Comparison of ENCODE assay signal across 20 cellular contexts in the genomic region with DNA sequence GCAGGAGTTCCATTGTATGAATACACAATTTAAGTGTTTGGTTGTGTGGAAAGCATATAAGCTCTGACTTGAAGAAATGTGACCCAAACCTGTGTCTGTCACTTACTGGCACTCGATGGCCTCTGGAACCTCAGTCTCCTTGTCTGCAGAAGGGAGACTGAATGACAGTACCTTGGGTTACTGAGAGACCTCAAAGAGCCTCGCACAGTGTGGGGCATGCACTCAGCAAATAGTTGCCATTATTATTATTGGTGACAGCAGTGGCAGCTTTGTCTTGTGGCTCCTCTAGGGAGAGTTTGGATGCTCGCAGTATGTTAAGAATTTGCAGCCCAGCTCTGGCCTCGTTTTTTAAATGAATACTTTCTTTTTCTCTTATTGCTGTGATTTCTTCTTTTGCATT.
"Had no signal": no experiment of that assay in that cellular context is flagged by ENCODE, and none has a peak within 500 bp of the region (broad histone marks: within the 10 kb centered on the region; RNA-seq: fewer than 3 reads in every experiment).

No MANE protein-coding gene starts in this region.

- H3K9me3 Mint-ChIP-seq: naive thymus-derived CD8-positive, alpha-beta T cell had no signal

- H3K9me3 ChIP-seq: colonic mucosa, heart left ventricle, mucosa of descending colon, pancreas, suprapubic skin, thyroid gland, upper lobe of left lung, uterus had no signal

- H3K27ac ChIP-seq: colonic mucosa, pancreas, suprapubic skin, thyroid gland, upper lobe of left lung had no signal

- H3K27me3 Mint-ChIP-seq: naive thymus-derived CD8-positive, alpha-beta T cell; progenitor cell of endocrine pancreas had no signal

- ATAC-seq: left cardiac atrium; left ventricle myocardium superior; mucosa of descending colon; naive thymus-derived CD8-positive, alpha-beta T cell; pancreas; right cardiac atrium; stimulated activated naive CD8-positive, alpha-beta T cell treated with anti-CD3 and anti-CD28 coated beads, Interleukin-15, Interleukin-2, amounts not matched to agents 100 U/mL and 50 U/mL, for 24 hours had no signal

- H3K4me2 ChIP-seq: smooth muscle cell had no signal

- DNase-seq: colonic mucosa; effector CD4-positive, alpha-beta T cell; heart left ventricle; hippocampal formation; left cardiac atrium; left ventricle myocardium superior; mucosa of descending colon; naive thymus-derived CD8-positive, alpha-beta T cell; occipital lobe; pancreas; right cardiac atrium; stimulated activated CD4-positive, alpha-beta T cell treated with anti-CD3 and anti-CD28 coated beads, Interleukin-2, amount 100 ng/mL, for 48 hours; stimulated activated naive CD8-positive, alpha-beta T cell treated with anti-CD3 and anti-CD28 coated beads, Interleukin-15, Interleukin-2, amounts not matched to agents 100 U/mL and 50 U/mL, for 24 hours; thyroid gland; upper lobe of left lung; uterus had no signal

- H3K4me3 ChIP-seq: colonic mucosa, heart left ventricle, lung, mucosa of descending colon, pancreas, smooth muscle cell, suprapubic skin, thyroid gland, upper lobe of left lung, uterus had no signal

- H3K27ac Mint-ChIP-seq: progenitor cell of endocrine pancreas had no signal

- H3K4me1 ChIP-seq: colonic mucosa, pancreas, thyroid gland had no signal

- H3K27me3 ChIP-seq: colonic mucosa, heart left ventricle, pancreas, suprapubic skin, thyroid gland, upper lobe of left lung, uterus had no signal

- H3K36me3 ChIP-seq: colonic mucosa, heart left ventricle, pancreas, suprapubic skin, thyroid gland, upper lobe of left lung, uterus had no signal
